Comparison of ENCODE assay signal across 1 cellular context in the genomic region with DNA sequence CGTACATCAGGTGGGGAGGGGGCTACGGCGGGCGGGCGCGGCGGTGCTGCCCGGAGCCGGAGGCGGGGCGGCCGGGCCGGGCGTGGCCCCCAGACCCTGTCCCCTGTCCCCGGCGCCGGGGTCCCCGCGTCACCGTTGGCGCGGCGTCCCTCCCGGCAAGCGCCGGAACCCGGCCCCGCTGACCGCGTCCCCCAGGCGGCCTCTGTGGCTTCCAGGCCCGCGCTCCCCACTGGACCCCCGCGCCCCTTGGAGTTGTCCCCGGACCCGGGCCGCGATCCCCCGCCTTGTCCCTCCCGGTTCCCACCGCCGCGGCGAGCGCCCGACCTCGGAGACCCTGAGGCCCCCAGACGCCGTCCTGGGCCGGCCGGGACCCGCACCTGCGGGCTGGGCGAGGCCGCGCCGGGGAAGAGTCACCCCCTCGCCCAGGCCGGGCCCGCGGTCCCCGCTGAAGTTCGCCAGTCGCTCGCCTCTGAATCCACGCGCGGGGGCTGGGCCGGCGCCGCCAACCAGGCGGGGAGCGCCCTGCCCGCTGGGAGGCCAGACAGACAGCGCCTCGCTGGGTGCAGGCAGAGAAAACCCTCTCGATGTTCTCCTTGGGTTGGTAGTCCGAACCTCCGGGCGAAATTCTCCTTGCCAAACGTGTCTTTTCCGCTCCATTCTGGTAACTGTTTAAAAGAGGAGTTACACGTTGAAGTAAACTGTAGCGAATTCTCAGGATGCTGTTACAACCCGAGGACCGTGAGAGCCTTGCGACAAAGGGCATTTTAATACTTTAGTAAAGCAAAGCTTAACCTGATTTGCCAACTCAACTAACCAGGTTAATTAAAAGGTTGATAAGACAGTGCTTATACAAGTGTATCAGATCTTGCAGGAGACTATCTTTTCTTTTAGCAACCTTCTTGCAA.
TF ChIP-seq lines count a peak whose summit lies in the region.

No MANE protein-coding gene starts in this region.

TF ChIP-seq in K562, 482 proteins besides CTCF, POLR2A, EP300 and RAD21 (continued from another document):
- TF ChIP-seq, protein P1, sequence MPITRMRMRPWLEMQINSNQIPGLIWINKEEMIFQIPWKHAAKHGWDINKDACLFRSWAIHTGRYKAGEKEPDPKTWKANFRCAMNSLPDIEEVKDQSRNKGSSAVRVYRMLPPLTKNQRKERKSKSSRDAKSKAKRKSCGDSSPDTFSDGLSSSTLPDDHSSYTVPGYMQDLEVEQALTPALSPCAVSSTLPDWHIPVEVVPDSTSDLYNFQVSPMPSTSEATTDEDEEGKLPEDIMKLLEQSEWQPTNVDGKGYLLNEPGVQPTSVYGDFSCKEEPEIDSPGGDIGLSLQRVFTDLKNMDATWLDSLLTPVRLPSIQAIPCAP (CRISPR knock-in tag; IDR thresholded peaks at IDR 0.05; ENCODE audit: borderline replicate concordance): 0 out of 2 replicates have a peak, but pooled peaks have one; percentile 25
- TF ChIP-seq, protein P2, sequence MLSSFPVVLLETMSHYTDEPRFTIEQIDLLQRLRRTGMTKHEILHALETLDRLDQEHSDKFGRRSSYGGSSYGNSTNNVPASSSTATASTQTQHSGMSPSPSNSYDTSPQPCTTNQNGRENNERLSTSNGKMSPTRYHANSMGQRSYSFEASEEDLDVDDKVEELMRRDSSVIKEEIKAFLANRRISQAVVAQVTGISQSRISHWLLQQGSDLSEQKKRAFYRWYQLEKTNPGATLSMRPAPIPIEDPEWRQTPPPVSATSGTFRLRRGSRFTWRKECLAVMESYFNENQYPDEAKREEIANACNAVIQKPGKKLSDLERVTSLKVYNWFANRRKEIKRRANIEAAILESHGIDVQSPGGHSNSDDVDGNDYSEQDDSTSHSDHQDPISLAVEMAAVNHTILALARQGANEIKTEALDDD (IDR thresholded peaks at IDR 0.05): peak; percentile 98
- TF ChIP-seq, protein P3, sequence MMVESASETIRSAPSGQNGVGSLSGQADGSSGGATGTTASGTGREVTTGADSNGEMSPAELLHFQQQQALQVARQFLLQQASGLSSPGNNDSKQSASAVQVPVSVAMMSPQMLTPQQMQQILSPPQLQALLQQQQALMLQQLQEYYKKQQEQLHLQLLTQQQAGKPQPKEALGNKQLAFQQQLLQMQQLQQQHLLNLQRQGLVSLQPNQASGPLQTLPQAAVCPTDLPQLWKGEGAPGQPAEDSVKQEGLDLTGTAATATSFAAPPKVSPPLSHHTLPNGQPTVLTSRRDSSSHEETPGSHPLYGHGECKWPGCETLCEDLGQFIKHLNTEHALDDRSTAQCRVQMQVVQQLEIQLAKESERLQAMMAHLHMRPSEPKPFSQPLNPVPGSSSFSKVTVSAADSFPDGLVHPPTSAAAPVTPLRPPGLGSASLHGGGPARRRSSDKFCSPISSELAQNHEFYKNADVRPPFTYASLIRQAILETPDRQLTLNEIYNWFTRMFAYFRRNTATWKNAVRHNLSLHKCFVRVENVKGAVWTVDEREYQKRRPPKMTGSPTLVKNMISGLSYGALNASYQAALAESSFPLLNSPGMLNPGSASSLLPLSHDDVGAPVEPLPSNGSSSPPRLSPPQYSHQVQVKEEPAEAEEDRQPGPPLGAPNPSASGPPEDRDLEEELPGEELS (CRISPR knock-in tag; IDR thresholded peaks at IDR 0.05; ENCODE audit: borderline replicate concordance): peak; percentile 19; the same call in 1 of the 2 replicates
- TF ChIP-seq ZZZ3 (IDR thresholded peaks at IDR 0.05) (no peak), SMARCE1 (IDR thresholded peaks at IDR 0.05) (no peak), ZNF354B (CRISPR knock-in tag; IDR thresholded peaks at IDR 0.05) (no peak), SAFB (IDR thresholded peaks at IDR 0.05; ENCODE audit: borderline replicate concordance, low read depth, low read length) (peak; percentile 58; the same call in 1 of the 2 replicates), NR2C2 (CRISPR knock-in tag; IDR thresholded peaks at IDR 0.05) (no peak), NR2C2 (tag; IDR thresholded peaks at IDR 0.05) (peak; percentile 40; the same call in 1 of the 2 replicates), CCNT2 (IDR thresholded peaks at IDR 0.05; ENCODE audit: borderline replicate concordance, extremely low read depth, insufficient read length, low read depth, low read length) (peak; percentile 47), SMAD1 (IDR thresholded peaks at IDR 0.05; ENCODE audit: low read depth, low read length, partially characterized antibody) (no peak), ZNF143 (CRISPR knock-in tag; IDR thresholded peaks at IDR 0.05) (no peak), FOSL1 (tag; conservative IDR thresholded peaks at IDR 0.05) (peak; percentile 43; the same call in 1 of the 2 replicates), E2F3 (CRISPR knock-in tag; IDR thresholded peaks at IDR 0.05) (no peak), POLR2B (IDR thresholded peaks at IDR 0.05; ENCODE audit: low read depth, partially characterized antibody) (no peak), LARP7 (IDR thresholded peaks at IDR 0.05) (no peak)
- TF ChIP-seq, protein P4, sequence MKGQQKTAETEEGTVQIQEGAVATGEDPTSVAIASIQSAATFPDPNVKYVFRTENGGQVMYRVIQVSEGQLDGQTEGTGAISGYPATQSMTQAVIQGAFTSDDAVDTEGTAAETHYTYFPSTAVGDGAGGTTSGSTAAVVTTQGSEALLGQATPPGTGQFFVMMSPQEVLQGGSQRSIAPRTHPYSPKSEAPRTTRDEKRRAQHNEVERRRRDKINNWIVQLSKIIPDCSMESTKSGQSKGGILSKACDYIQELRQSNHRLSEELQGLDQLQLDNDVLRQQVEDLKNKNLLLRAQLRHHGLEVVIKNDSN (CRISPR knock-in tag; IDR thresholded peaks at IDR 0.05): no peak
- TF ChIP-seq, protein P5, sequence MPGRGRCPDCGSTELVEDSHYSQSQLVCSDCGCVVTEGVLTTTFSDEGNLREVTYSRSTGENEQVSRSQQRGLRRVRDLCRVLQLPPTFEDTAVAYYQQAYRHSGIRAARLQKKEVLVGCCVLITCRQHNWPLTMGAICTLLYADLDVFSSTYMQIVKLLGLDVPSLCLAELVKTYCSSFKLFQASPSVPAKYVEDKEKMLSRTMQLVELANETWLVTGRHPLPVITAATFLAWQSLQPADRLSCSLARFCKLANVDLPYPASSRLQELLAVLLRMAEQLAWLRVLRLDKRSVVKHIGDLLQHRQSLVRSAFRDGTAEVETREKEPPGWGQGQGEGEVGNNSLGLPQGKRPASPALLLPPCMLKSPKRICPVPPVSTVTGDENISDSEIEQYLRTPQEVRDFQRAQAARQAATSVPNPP (IDR thresholded peaks at IDR 0.05; ENCODE audit: borderline replicate concordance, insufficient read depth, insufficient read length): no peak
- TF ChIP-seq, protein P6, sequence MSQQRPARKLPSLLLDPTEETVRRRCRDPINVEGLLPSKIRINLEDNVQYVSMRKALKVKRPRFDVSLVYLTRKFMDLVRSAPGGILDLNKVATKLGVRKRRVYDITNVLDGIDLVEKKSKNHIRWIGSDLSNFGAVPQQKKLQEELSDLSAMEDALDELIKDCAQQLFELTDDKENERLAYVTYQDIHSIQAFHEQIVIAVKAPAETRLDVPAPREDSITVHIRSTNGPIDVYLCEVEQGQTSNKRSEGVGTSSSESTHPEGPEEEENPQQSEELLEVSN (IDR thresholded peaks at IDR 0.05; ENCODE audit: borderline replicate concordance in 1 of 2, extremely low read depth in 1 of 2, insufficient read depth in 1 of 2, insufficient read length in 1 of 2, low read depth in 1 of 2, low read length in 1 of 2, poor library complexity in 1 of 2, severe bottlenecking in 1 of 2): peak in 1 of 2 experiments; percentile 69
- TF ChIP-seq, protein P7, sequence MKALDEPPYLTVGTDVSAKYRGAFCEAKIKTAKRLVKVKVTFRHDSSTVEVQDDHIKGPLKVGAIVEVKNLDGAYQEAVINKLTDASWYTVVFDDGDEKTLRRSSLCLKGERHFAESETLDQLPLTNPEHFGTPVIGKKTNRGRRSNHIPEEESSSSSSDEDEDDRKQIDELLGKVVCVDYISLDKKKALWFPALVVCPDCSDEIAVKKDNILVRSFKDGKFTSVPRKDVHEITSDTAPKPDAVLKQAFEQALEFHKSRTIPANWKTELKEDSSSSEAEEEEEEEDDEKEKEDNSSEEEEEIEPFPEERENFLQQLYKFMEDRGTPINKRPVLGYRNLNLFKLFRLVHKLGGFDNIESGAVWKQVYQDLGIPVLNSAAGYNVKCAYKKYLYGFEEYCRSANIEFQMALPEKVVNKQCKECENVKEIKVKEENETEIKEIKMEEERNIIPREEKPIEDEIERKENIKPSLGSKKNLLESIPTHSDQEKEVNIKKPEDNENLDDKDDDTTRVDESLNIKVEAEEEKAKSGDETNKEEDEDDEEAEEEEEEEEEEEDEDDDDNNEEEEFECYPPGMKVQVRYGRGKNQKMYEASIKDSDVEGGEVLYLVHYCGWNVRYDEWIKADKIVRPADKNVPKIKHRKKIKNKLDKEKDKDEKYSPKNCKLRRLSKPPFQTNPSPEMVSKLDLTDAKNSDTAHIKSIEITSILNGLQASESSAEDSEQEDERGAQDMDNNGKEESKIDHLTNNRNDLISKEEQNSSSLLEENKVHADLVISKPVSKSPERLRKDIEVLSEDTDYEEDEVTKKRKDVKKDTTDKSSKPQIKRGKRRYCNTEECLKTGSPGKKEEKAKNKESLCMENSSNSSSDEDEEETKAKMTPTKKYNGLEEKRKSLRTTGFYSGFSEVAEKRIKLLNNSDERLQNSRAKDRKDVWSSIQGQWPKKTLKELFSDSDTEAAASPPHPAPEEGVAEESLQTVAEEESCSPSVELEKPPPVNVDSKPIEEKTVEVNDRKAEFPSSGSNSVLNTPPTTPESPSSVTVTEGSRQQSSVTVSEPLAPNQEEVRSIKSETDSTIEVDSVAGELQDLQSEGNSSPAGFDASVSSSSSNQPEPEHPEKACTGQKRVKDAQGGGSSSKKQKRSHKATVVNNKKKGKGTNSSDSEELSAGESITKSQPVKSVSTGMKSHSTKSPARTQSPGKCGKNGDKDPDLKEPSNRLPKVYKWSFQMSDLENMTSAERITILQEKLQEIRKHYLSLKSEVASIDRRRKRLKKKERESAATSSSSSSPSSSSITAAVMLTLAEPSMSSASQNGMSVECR (CRISPR knock-in tag; IDR thresholded peaks at IDR 0.05): no peak
- TF ChIP-seq, protein P8, sequence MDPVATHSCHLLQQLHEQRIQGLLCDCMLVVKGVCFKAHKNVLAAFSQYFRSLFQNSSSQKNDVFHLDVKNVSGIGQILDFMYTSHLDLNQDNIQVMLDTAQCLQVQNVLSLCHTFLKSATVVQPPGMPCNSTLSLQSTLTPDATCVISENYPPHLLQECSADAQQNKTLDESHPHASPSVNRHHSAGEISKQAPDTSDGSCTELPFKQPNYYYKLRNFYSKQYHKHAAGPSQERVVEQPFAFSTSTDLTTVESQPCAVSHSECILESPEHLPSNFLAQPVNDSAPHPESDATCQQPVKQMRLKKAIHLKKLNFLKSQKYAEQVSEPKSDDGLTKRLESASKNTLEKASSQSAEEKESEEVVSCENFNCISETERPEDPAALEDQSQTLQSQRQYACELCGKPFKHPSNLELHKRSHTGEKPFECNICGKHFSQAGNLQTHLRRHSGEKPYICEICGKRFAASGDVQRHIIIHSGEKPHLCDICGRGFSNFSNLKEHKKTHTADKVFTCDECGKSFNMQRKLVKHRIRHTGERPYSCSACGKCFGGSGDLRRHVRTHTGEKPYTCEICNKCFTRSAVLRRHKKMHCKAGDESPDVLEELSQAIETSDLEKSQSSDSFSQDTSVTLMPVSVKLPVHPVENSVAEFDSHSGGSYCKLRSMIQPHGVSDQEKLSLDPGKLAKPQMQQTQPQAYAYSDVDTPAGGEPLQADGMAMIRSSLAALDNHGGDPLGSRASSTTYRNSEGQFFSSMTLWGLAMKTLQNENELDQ (CRISPR knock-in tag; IDR thresholded peaks at IDR 0.05; ENCODE audit: borderline replicate concordance): 0 out of 2 replicates have a peak, but pooled peaks have one; percentile 59
- TF ChIP-seq, protein P9, sequence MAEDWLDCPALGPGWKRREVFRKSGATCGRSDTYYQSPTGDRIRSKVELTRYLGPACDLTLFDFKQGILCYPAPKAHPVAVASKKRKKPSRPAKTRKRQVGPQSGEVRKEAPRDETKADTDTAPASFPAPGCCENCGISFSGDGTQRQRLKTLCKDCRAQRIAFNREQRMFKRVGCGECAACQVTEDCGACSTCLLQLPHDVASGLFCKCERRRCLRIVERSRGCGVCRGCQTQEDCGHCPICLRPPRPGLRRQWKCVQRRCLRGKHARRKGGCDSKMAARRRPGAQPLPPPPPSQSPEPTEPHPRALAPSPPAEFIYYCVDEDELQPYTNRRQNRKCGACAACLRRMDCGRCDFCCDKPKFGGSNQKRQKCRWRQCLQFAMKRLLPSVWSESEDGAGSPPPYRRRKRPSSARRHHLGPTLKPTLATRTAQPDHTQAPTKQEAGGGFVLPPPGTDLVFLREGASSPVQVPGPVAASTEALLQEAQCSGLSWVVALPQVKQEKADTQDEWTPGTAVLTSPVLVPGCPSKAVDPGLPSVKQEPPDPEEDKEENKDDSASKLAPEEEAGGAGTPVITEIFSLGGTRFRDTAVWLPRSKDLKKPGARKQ (CRISPR knock-in tag; IDR thresholded peaks at IDR 0.05): no peak
